Comparison of ENCODE assay signal across 8 cellular contexts in genomic region chr3:115819785-115820384, GRCh38.
DNase-seq lines count a peak whose midpoint lies in the region; ATAC-seq, FAIRE-seq and TF ChIP-seq lines count a peak whose summit lies in the region.

No MANE protein-coding gene starts in this region.

- no peak overlapping the region for H3K4me3 Mint-ChIP-seq in activated T-helper 2 cell treated with anti-CD3 and anti-CD28 coated beads, Interferon-gamma antibody, Interleukin-2, Interleukin-4, amounts not matched to agents 10 μg/mL and 5 μg/mL and 100 μg/mL, durations not matched to agents 14 hours and 24 hours and 36 hours (ENCODE audit: low read depth)

- WGBS in pancreas, 2 donors: 47 to 48% methylated on average over 6 of the region's 6 CpGs

- no peaks in the 10 kb centered on the region for H3K36me3 Mint-ChIP-seq in activated T-helper 2 cell treated with anti-CD3 and anti-CD28 coated beads, Interferon-gamma antibody, Interleukin-2, Interleukin-4, amounts not matched to agents 10 μg/mL and 5 μg/mL and 100 μg/mL, durations not matched to agents 14 hours and 24 hours and 36 hours (ENCODE audit: low read depth)

- H3K27me3 Mint-ChIP-seq in activated T-helper 2 cell treated with anti-CD3 and anti-CD28 coated beads, Interferon-gamma antibody, Interleukin-2, Interleukin-4, amounts not matched to agents 10 μg/mL and 5 μg/mL and 100 μg/mL, durations not matched to agents 14 hours and 24 hours and 36 hours (ENCODE audit: low read depth): peaks cover 7% of the 10 kb centered on the region

- POLR2A ChIA-PET in Panc1 (lab: Charles Lee): no interaction called here

- ATAC-seq in Panc1: peak; percentile 93
- ATAC-seq in pancreas: peak; percentile 79 to 95 (median 90)

- CTCF ChIA-PET in Panc1 (lab: Charles Lee): interaction anchor here (0.7 kb wide), 1 partner anchor 124 kb away, joined by 3 read pairs; no protein-coding TSS in a partner anchor

- H3K9me3 Mint-ChIP-seq in activated T-helper 2 cell treated with anti-CD3 and anti-CD28 coated beads, Interferon-gamma antibody, Interleukin-2, Interleukin-4, amounts not matched to agents 10 μg/mL and 5 μg/mL and 100 μg/mL, durations not matched to agents 14 hours and 24 hours and 36 hours: no peaks in the 10 kb centered on the region

- H3K4me3 ChIP-seq in Panc1 (ENCODE audit: low read depth in 2 of 2, low read length in 2 of 2): no peak overlapping the region
- H3K4me3 ChIP-seq in pancreas: no peak overlapping the region
- H3K4me3 ChIP-seq in vagina: no peak overlapping the region

- H3K9me3 ChIP-seq in Panc1 (ENCODE audit: control insufficient read depth, insufficient read depth, low read depth, low read length) (no peaks in the 10 kb centered on the region), pancreas (no peaks in the 10 kb centered on the region), vagina (no peaks in the 10 kb centered on the region)

- intact Hi-C loops in Panc1 (cut with micrococcal nuclease; ENCODE audit: unreplicated experiment): loop anchor here (2.0 to 10.0 kb wide), 2 partner anchors 605 to 939 kb away; no protein-coding TSS in a partner anchor
- intact Hi-C loops in activated T-helper 2 cell treated with anti-CD3 and anti-CD28 coated beads, Interferon-gamma antibody, Interleukin-2, Interleukin-4, amounts not matched to agents 10 μg/mL and 5 μg/mL and 100 μg/mL, durations not matched to agents 14 hours and 24 hours and 36 hours (cut with micrococcal nuclease): loop anchor here (10.0 kb wide), 1 partner anchor 775 kb away; no protein-coding TSS in a partner anchor
- intact Hi-C loops in pancreas (cut with DNase I): no loop called here
- intact Hi-C loops in vagina (cut with DNase I): no loop called here

- no peak for TF ChIP-seq POLR2A in vagina (IDR thresholded peaks at IDR 0.05)

- H3K27me3 ChIP-seq in Panc1 (ENCODE audit: control insufficient read depth, insufficient read depth, low read length) (no peaks in the 10 kb centered on the region), pancreas (no peaks in the 10 kb centered on the region), vagina (no peaks in the 10 kb centered on the region)

- H3K4me1 Mint-ChIP-seq in activated T-helper 2 cell treated with anti-CD3 and anti-CD28 coated beads, Interferon-gamma antibody, Interleukin-2, Interleukin-4, amounts not matched to agents 10 μg/mL and 5 μg/mL and 100 μg/mL, durations not matched to agents 14 hours and 24 hours and 36 hours (ENCODE audit: low read depth): no peaks in the 10 kb centered on the region

- H3K4me1 ChIP-seq in Panc1 (ENCODE audit: control insufficient read depth, insufficient read depth, low read length) (no peaks in the 10 kb centered on the region), pancreas (no peaks in the 10 kb centered on the region), vagina (no peaks in the 10 kb centered on the region)

- peak; percentile 71 for DNase-seq in GM04504 (ENCODE audit: low read depth)
- peak; percentile 90 for DNase-seq in H4 (ENCODE audit: low spot score)
- peak; percentile 80 for DNase-seq in LHCN-M2 (ENCODE audit: low read depth)
- DNase-seq in Panc1 (ENCODE audit: low read depth, low spot score): peak; percentile 83
- peak; percentile 51 for DNase-seq in activated T-helper 2 cell treated with anti-CD3 and anti-CD28 coated beads, Interferon-gamma antibody, Interleukin-2, Interleukin-4, amounts not matched to agents 10 μg/mL and 5 μg/mL and 100 μg/mL, durations not matched to agents 14 hours and 24 hours and 36 hours (ENCODE audit: low spot score)
- DNase-seq in foreskin melanocyte: peak; percentile 70
- DNase-seq in pancreas: peak in 4 of 6 donors; percentile 58 to 73 (median 62)
- no peak for DNase-seq in vagina (ENCODE audit: extremely low spot score in 2 of 2)

- H3K27ac ChIP-seq in Panc1 (ENCODE audit: low read length) (no peak overlapping the region), pancreas (no peak overlapping the region), vagina (no peak overlapping the region)

- BruUV-seq in Panc1 (replicated peaks; lab: Mats Ljungman, UMichigan): no TSS peak

- in situ Hi-C loops in Panc1 (cut with HindIII; ENCODE audit: low pct_unique_long_range_greater_than_20kb, low sequenced_read_pairs): no loop called here

- peak; percentile 93 for FAIRE-seq in pancreas (lab: Jason Lieb, UNC)

- H3K36me3 ChIP-seq in Panc1 (ENCODE audit: control insufficient read depth, insufficient read depth, low read length) (no peaks in the 10 kb centered on the region), pancreas (no peaks in the 10 kb centered on the region), vagina (no peaks in the 10 kb centered on the region)

- H3K27ac Mint-ChIP-seq in activated T-helper 2 cell treated with anti-CD3 and anti-CD28 coated beads, Interferon-gamma antibody, Interleukin-2, Interleukin-4, amounts not matched to agents 10 μg/mL and 5 μg/mL and 100 μg/mL, durations not matched to agents 14 hours and 24 hours and 36 hours: no peak overlapping the region

- TF ChIP-seq CTCF in Panc1 (IDR thresholded peaks at IDR 0.05): peak; percentile 93; the same call in 1 of the 2 replicates
- TF ChIP-seq CTCF in pancreas (IDR thresholded peaks at IDR 0.05): peak; percentile 87 to 95 (median 91)
- TF ChIP-seq CTCF in vagina (IDR thresholded peaks at IDR 0.05): peak; percentile 82 to 96 (median 92)

Comparison
In these comparisons a context has a peak if more than half of its experiments do, and no peak if none do; other contexts are left out.
1. DNase-seq: peak in GM04504 (single experiment), H4 (single experiment), LHCN-M2 (single experiment), Panc1 (single experiment), activated T-helper 2 cell treated with anti-CD3 and anti-CD28 coated beads, Interferon-gamma antibody, Interleukin-2, Interleukin-4, amounts not matched to agents 10 μg/mL and 5 μg/mL and 100 μg/mL, durations not matched to agents 14 hours and 24 hours and 36 hours (single experiment), foreskin melanocyte (single experiment) and pancreas (4 of 6); none in vagina (0 of 2).
2. intact Hi-C loops: an anchor here in Panc1 (2.0 to 10.0 kb wide) and activated T-helper 2 cell treated with anti-CD3 and anti-CD28 coated beads, Interferon-gamma antibody, Interleukin-2, Interleukin-4, amounts not matched to agents 10 μg/mL and 5 μg/mL and 100 μg/mL, durations not matched to agents 14 hours and 24 hours and 36 hours (10.0 kb wide); none called in pancreas and vagina.
3. Peak in every context shown above with its lines, with median percentiles within 50 percentile points of each other: CTCF ChIP-seq.